19 cellular contexts compared by ENCODE assay signal in genomic region chr5:65070026-65070425, GRCh38.
A peak's percentile ranks its signal among the peaks of the same experiment; 100 is the strongest.
DNase-seq lines count a peak whose midpoint lies in the region; ATAC-seq and TF ChIP-seq lines count a peak whose summit lies in the region.
"Had no signal": no experiment of that assay in that cellular context is flagged by ENCODE, and none has a peak within 500 bp of the region (broad histone marks: within the 10 kb centered on the region; RNA-seq: fewer than 3 reads in every experiment).

No MANE protein-coding gene starts in this region.

- H3K4me2 ChIP-seq in smooth muscle cell, result no peak overlapping the region
- H3K4me2 ChIP-seq: KMS-11 had no signal

- H3K4me1 ChIP-seq in smooth muscle cell (ENCODE audit: low read depth) (peaks cover 37% of the 10 kb centered on the region), foreskin keratinocyte (no peaks in the 10 kb centered on the region)
- H3K4me1 ChIP-seq: Caco-2, SJSA1 had no signal

- H4K20me1 ChIP-seq in smooth muscle cell (ENCODE audit: low read depth), result no peaks in the 10 kb centered on the region

- no peak overlapping the region for H3K4me3 ChIP-seq in smooth muscle cell
- H3K4me3 ChIP-seq: SJSA1 had no signal

- H2AFZ ChIP-seq in smooth muscle cell (ENCODE audit: low read depth), result no peak overlapping the region

- no peak for TF ChIP-seq CTCF in smooth muscle cell (IDR thresholded peaks at IDR 0.05; ENCODE audit: borderline replicate concordance, insufficient read depth, poor library complexity, severe bottlenecking)
- no peak for TF ChIP-seq CTCF in foreskin keratinocyte (conservative IDR thresholded peaks at IDR 0.05)

- intact Hi-C loops in activated CD4-positive, alpha-beta T cell treated with anti-CD3 and anti-CD28 coated beads, Interleukin-2, amount 10 ng/mL, durations not matched to agents 24 days and 14 days (cut with micrococcal nuclease), result no loop called here

- H3K36me3 ChIP-seq in smooth muscle cell (ENCODE audit: low read depth), result no peaks in the 10 kb centered on the region
- H3K36me3 ChIP-seq: SJSA1 had no signal

- H3K36me3 Mint-ChIP-seq in activated CD4-positive, alpha-beta T cell treated with anti-CD3 and anti-CD28 coated beads, Interleukin-2, amount 10 ng/mL, durations not matched to agents 24 days and 14 days (ENCODE audit: low read depth), result no peaks in the 10 kb centered on the region

- H3K4me1 Mint-ChIP-seq in activated CD4-positive, alpha-beta T cell treated with anti-CD3 and anti-CD28 coated beads, Interleukin-2, amount 10 ng/mL, durations not matched to agents 24 days and 14 days, result no peaks in the 10 kb centered on the region

- 0% methylated on average over 1 of the region's 1 CpG for WGBS in smooth muscle cell (ENCODE audit: low lambda C conversion rate)

- peaks cover 45% of the 10 kb centered on the region for H3F3A ChIP-seq in smooth muscle cell (ENCODE audit: low read depth)

- H3K27me3 Mint-ChIP-seq in activated CD4-positive, alpha-beta T cell treated with anti-CD3 and anti-CD28 coated beads, Interleukin-2, amount 10 ng/mL, durations not matched to agents 24 days and 14 days, result peaks cover 8% of the 10 kb centered on the region

- H3K9me3 ChIP-seq in smooth muscle cell (replicated peaks; ENCODE audit: low read depth), result no peaks in the 10 kb centered on the region
- H3K9me3 ChIP-seq: Caco-2, SJSA1 had no signal

- no peaks in the 10 kb centered on the region for H3K27me3 ChIP-seq in smooth muscle cell (ENCODE audit: low read depth)
- no peaks in the 10 kb centered on the region for H3K27me3 ChIP-seq in foreskin keratinocyte
- H3K27me3 ChIP-seq: SJSA1 had no signal

- no peak overlapping the region for H3K4me3 Mint-ChIP-seq in activated CD4-positive, alpha-beta T cell treated with anti-CD3 and anti-CD28 coated beads, Interleukin-2, amount 10 ng/mL, durations not matched to agents 24 days and 14 days

- DNase-seq in activated CD4-positive, alpha-beta T cell treated with anti-CD3 and anti-CD28 coated beads, Interleukin-2, amount 10 ng/mL, durations not matched to agents 24 days and 14 days, result peak; percentile 47
- DNase-seq in activated CD4-positive, alpha-beta T cell treated with anti-CD3 and anti-CD28 coated beads, Interleukin-2, amount 50 U/mL, for 48 hours, result no peak
- DNase-seq in astrocyte of the hippocampus (ENCODE audit: low read depth, low spot score) (peak; percentile 31), smooth muscle cell (lab: John Stamatoyannopoulos, UW; ENCODE audit: unreplicated experiment) (no peak), COLO829 (ENCODE audit: low spot score) (no peak), foreskin keratinocyte (no peak)
- DNase-seq: 8988T, Caco-2, DMS153, EL, MV-4-11, NCI-H1694 treated with DMSO at 0.1 percent for 48 hours, NCI-H226, NCI-H524 had no signal

- H3K9ac ChIP-seq in smooth muscle cell (ENCODE audit: low read depth), result no peak overlapping the region
- H3K9ac ChIP-seq: KMS-11 had no signal

- peak; percentile 50 for ATAC-seq in HG02610 (IDR thresholded peaks at IDR 0.05; ENCODE audit: unreplicated experiment)
- ATAC-seq in foreskin keratinocyte, result no peak
- no peak for ATAC-seq in GM21423 (IDR thresholded peaks at IDR 0.05; ENCODE audit: unreplicated experiment)

- H3K9me3 Mint-ChIP-seq in activated CD4-positive, alpha-beta T cell treated with anti-CD3 and anti-CD28 coated beads, Interleukin-2, amount 10 ng/mL, durations not matched to agents 24 days and 14 days, result peaks cover 3% of the 10 kb centered on the region

- H3K27ac ChIP-seq in smooth muscle cell (ENCODE audit: low read depth) (peak overlapping the region; percentile 90), foreskin keratinocyte (no peak overlapping the region)
- H3K27ac ChIP-seq: HL-60, KMS-11, SJSA1 had no signal

- H3K27ac Mint-ChIP-seq in activated CD4-positive, alpha-beta T cell treated with anti-CD3 and anti-CD28 coated beads, Interleukin-2, amount 10 ng/mL, durations not matched to agents 24 days and 14 days, result no peak overlapping the region

- H3K79me2 ChIP-seq in smooth muscle cell (ENCODE audit: low read depth), result no peaks in the 10 kb centered on the region

Comparison
In these comparisons a context has a peak if more than half of its experiments do, and no peak if none do; other contexts are left out.
1. DNase-seq: peak in activated CD4-positive, alpha-beta T cell treated with anti-CD3 and anti-CD28 coated beads, Interleukin-2, amount 10 ng/mL, durations not matched to agents 24 days and 14 days (single experiment) and astrocyte of the hippocampus (single experiment); none in activated CD4-positive, alpha-beta T cell treated with anti-CD3 and anti-CD28 coated beads, Interleukin-2, amount 50 U/mL, for 48 hours (0 of 2), smooth muscle cell (single experiment), COLO829 (single experiment) and foreskin keratinocyte (0 of 2).